ENCODE assay signal across 1 cellular context in the genomic region with DNA sequence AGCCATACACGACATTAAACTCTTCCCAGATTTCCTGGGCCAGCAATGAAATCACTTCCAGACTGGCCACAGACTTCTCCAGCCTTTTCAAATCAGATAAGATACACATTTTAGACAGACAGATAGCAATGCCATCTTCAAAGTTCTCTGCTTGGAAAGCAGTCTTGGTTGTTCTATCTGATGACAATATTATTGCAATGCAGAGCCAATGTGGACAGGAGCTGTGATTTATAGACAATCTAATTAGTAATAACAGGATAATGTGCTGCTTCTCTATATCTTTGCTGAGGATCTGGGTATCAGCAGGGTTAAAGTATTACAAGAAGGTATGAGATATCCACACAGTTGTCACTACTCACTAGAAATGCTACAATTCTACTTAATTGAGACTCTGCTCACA.
TF ChIP-seq lines count a peak whose summit lies in the region.

No MANE protein-coding gene starts in this region.

TF ChIP-seq in SK-N-SH, 30 proteins besides CTCF, POLR2A, EP300 and RAD21 (continued from another document):
- no peak for TF ChIP-seq REST (IDR thresholded peaks at IDR 0.05; ENCODE audit: low read depth, low read length)
- TF ChIP-seq RXRA (IDR thresholded peaks at IDR 0.05; ENCODE audit: borderline replicate concordance, low read depth) = peak; percentile 49
- TF ChIP-seq RCOR1 (IDR thresholded peaks at IDR 0.05; ENCODE audit: low read length) = peak; percentile 72; the same call in 1 of the 2 replicates
- TF ChIP-seq USF1 (IDR thresholded peaks at IDR 0.05; ENCODE audit: borderline replicate concordance, low read depth) = no peak
- TF ChIP-seq USF2 (IDR thresholded peaks at IDR 0.05; ENCODE audit: borderline replicate concordance, low read depth, low read length) = no peak
- TF ChIP-seq, protein P1, sequence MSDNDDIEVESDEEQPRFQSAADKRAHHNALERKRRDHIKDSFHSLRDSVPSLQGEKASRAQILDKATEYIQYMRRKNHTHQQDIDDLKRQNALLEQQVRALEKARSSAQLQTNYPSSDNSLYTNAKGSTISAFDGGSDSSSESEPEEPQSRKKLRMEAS (IDR thresholded peaks at IDR 0.05; ENCODE audit: low read depth) = peak; percentile 19; the same call in 1 of the 2 replicates
- TF ChIP-seq FOSL2 (IDR thresholded peaks at IDR 0.05; ENCODE audit: borderline replicate concordance, low read depth) = peak; percentile 13; the same call in 1 of the 2 replicates
- TF ChIP-seq TEAD4 (IDR thresholded peaks at IDR 0.05; ENCODE audit: borderline replicate concordance, insufficient read depth) = peak; percentile 83
- TF ChIP-seq FOXM1 (IDR thresholded peaks at IDR 0.05; ENCODE audit: low read depth) = peak; percentile 47; the same call in 1 of the 2 replicates
- TF ChIP-seq RFX5 (IDR thresholded peaks at IDR 0.05; ENCODE audit: low read length) = no peak
- no peak for TF ChIP-seq TAF1 (IDR thresholded peaks at IDR 0.05; ENCODE audit: borderline replicate concordance, low read depth, low read length)
- TF ChIP-seq NFIC (IDR thresholded peaks at IDR 0.05; ENCODE audit: borderline replicate concordance) = peak; percentile 78
- TF ChIP-seq GABPA (IDR thresholded peaks at IDR 0.05; ENCODE audit: low read depth) = no peak
- TF ChIP-seq SMC3 (IDR thresholded peaks at IDR 0.05; ENCODE audit: low read depth, low read length) = no peak
- TF ChIP-seq PBX3 (IDR thresholded peaks at IDR 0.05) = peak; percentile 91
- peak; percentile 60 for TF ChIP-seq GATA2 (CRISPR knock-in tag; IDR thresholded peaks at IDR 0.05)
- TF ChIP-seq IRF3 (IDR thresholded peaks at IDR 0.05; ENCODE audit: low read depth, low read length) = no peak
TF ChIP-seq in SK-N-SH: peak in this region for 15.
